Comparison of ENCODE assay signal across 1 cellular context in the genomic region with DNA sequence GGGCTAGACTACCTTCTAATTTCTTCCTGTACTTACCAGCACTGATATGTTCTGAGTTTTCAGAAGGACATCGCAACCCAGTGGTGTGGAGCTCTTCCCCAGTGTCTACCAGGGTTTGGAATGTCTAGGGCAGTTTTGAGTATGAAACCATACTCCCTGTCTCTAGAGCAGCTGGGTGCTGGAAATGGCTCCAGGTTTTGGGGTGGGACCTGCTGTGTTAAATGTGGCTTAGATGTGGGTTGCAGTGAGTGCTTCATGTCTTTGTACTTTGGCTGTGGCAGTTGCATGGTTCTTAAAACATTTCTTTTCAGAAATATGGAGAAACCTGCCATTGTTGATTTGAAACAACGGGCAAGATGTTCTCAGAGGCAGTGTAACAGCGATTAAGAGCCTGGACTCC.
TF ChIP-seq lines count a peak whose summit lies in the region.

No MANE protein-coding gene starts in this region.

TF ChIP-seq in GM12878, 131 proteins besides CTCF, POLR2A, EP300 and RAD21:
- TF ChIP-seq, protein P1, sequence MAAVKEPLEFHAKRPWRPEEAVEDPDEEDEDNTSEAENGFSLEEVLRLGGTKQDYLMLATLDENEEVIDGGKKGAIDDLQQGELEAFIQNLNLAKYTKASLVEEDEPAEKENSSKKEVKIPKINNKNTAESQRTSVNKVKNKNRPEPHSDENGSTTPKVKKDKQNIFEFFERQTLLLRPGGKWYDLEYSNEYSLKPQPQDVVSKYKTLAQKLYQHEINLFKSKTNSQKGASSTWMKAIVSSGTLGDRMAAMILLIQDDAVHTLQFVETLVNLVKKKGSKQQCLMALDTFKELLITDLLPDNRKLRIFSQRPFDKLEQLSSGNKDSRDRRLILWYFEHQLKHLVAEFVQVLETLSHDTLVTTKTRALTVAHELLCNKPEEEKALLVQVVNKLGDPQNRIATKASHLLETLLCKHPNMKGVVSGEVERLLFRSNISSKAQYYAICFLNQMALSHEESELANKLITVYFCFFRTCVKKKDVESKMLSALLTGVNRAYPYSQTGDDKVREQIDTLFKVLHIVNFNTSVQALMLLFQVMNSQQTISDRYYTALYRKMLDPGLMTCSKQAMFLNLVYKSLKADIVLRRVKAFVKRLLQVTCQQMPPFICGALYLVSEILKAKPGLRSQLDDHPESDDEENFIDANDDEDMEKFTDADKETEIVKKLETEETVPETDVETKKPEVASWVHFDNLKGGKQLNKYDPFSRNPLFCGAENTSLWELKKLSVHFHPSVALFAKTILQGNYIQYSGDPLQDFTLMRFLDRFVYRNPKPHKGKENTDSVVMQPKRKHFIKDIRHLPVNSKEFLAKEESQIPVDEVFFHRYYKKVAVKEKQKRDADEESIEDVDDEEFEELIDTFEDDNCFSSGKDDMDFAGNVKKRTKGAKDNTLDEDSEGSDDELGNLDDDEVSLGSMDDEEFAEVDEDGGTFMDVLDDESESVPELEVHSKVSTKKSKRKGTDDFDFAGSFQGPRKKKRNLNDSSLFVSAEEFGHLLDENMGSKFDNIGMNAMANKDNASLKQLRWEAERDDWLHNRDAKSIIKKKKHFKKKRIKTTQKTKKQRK (IDR thresholded peaks at IDR 0.05; ENCODE audit: low read depth, low read length): no peak
- TF ChIP-seq FOXM1 (IDR thresholded peaks at IDR 0.05; ENCODE audit: low read depth, low read length) (no peak), SIN3A (IDR thresholded peaks at IDR 0.05; ENCODE audit: low read depth, low read length) (no peak), IKZF2 (IDR thresholded peaks at IDR 0.05) (no peak), FOS (IDR thresholded peaks at IDR 0.05; ENCODE audit: borderline replicate concordance, extremely low read depth, insufficient read length) (no peak), MAX (IDR thresholded peaks at IDR 0.05; ENCODE audit: low read depth, low read length) (no peak), SUPT20H (IDR thresholded peaks at IDR 0.05; ENCODE audit: borderline replicate concordance, control insufficient read depth, low read depth, low read length) (no peak), STAT1 (conservative IDR thresholded peaks at IDR 0.05) (no peak), NRF1 (conservative IDR thresholded peaks at IDR 0.05; ENCODE audit: low read depth, low read length) (no peak), SRF (IDR thresholded peaks at IDR 0.05; ENCODE audit: low read depth in 2 of 2, low read length in 2 of 2) (no peak), DPF2 (IDR thresholded peaks at IDR 0.05) (no peak), CEBPB (IDR thresholded peaks at IDR 0.05; ENCODE audit: borderline replicate concordance in 1 of 2, low read depth in 2 of 2, low read length in 2 of 2) (no peak), PAX5 (IDR thresholded peaks at IDR 0.05; ENCODE audit: borderline replicate concordance, low read depth, low read length) (no peak)
- TF ChIP-seq, protein P2, sequence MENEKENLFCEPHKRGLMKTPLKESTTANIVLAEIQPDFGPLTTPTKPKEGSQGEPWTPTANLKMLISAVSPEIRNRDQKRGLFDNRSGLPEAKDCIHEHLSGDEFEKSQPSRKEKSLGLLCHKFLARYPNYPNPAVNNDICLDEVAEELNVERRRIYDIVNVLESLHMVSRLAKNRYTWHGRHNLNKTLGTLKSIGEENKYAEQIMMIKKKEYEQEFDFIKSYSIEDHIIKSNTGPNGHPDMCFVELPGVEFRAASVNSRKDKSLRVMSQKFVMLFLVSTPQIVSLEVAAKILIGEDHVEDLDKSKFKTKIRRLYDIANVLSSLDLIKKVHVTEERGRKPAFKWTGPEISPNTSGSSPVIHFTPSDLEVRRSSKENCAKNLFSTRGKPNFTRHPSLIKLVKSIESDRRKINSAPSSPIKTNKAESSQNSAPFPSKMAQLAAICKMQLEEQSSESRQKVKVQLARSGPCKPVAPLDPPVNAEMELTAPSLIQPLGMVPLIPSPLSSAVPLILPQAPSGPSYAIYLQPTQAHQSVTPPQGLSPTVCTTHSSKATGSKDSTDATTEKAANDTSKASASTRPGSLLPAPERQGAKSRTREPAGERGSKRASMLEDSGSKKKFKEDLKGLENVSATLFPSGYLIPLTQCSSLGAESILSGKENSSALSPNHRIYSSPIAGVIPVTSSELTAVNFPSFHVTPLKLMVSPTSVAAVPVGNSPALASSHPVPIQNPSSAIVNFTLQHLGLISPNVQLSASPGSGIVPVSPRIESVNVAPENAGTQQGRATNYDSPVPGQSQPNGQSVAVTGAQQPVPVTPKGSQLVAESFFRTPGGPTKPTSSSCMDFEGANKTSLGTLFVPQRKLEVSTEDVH (IDR thresholded peaks at IDR 0.05; ENCODE audit: low read depth, partially characterized antibody): no peak
- TF ChIP-seq, protein P3, sequence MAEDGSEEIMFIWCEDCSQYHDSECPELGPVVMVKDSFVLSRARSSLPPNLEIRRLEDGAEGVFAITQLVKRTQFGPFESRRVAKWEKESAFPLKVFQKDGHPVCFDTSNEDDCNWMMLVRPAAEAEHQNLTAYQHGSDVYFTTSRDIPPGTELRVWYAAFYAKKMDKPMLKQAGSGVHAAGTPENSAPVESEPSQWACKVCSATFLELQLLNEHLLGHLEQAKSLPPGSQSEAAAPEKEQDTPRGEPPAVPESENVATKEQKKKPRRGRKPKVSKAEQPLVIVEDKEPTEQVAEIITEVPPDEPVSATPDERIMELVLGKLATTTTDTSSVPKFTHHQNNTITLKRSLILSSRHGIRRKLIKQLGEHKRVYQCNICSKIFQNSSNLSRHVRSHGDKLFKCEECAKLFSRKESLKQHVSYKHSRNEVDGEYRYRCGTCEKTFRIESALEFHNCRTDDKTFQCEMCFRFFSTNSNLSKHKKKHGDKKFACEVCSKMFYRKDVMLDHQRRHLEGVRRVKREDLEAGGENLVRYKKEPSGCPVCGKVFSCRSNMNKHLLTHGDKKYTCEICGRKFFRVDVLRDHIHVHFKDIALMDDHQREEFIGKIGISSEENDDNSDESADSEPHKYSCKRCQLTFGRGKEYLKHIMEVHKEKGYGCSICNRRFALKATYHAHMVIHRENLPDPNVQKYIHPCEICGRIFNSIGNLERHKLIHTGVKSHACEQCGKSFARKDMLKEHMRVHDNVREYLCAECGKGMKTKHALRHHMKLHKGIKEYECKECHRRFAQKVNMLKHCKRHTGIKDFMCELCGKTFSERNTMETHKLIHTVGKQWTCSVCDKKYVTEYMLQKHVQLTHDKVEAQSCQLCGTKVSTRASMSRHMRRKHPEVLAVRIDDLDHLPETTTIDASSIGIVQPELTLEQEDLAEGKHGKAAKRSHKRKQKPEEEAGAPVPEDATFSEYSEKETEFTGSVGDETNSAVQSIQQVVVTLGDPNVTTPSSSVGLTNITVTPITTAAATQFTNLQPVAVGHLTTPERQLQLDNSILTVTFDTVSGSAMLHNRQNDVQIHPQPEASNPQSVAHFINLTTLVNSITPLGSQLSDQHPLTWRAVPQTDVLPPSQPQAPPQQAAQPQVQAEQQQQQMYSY (CRISPR knock-in tag; IDR thresholded peaks at IDR 0.05): no peak
- TF ChIP-seq, protein P4, sequence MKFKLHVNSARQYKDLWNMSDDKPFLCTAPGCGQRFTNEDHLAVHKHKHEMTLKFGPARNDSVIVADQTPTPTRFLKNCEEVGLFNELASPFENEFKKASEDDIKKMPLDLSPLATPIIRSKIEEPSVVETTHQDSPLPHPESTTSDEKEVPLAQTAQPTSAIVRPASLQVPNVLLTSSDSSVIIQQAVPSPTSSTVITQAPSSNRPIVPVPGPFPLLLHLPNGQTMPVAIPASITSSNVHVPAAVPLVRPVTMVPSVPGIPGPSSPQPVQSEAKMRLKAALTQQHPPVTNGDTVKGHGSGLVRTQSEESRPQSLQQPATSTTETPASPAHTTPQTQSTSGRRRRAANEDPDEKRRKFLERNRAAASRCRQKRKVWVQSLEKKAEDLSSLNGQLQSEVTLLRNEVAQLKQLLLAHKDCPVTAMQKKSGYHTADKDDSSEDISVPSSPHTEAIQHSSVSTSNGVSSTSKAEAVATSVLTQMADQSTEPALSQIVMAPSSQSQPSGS (IDR thresholded peaks at IDR 0.05; ENCODE audit: low read length): no peak
TF ChIP-seq in GM12878: peak in this region for 0.
